ENCODE assay signal across 1 cellular context in genomic region chr19:45729774-45730388, GRCh38.
A peak's percentile ranks its signal among the peaks of the same experiment; 100 is the strongest.
TF ChIP-seq lines count a peak whose summit lies in the region.

No MANE protein-coding gene starts in this region.

TF ChIP-seq in H1, 55 proteins besides CTCF, POLR2A, EP300 and RAD21:
- peak; percentile 45; the same call in 1 of the 2 replicates for TF ChIP-seq KDM1A (IDR thresholded peaks at IDR 0.05; ENCODE audit: borderline replicate concordance, low read length)
- no peak for TF ChIP-seq CHD7 (IDR thresholded peaks at IDR 0.05; ENCODE audit: insufficient replicate concordance, low read length)
- no peak for TF ChIP-seq MAX (IDR thresholded peaks at IDR 0.05)
- TF ChIP-seq SIN3A (conservative IDR thresholded peaks at IDR 0.05 in 1 of 2, IDR thresholded peaks at IDR 0.05 in 1 of 2; ENCODE audit: low read depth in 1 of 2, low read length in 2 of 2) = 0 out of 4 replicates have a peak, but pooled peaks of 1 of the 2 experiments have one; percentile 32
- TF ChIP-seq TAF1 (IDR thresholded peaks at IDR 0.05; ENCODE audit: low read depth, low read length) = peak; percentile 22; the same call in 1 of the 2 replicates
